9 cellular contexts compared by ENCODE assay signal in the genomic region with DNA sequence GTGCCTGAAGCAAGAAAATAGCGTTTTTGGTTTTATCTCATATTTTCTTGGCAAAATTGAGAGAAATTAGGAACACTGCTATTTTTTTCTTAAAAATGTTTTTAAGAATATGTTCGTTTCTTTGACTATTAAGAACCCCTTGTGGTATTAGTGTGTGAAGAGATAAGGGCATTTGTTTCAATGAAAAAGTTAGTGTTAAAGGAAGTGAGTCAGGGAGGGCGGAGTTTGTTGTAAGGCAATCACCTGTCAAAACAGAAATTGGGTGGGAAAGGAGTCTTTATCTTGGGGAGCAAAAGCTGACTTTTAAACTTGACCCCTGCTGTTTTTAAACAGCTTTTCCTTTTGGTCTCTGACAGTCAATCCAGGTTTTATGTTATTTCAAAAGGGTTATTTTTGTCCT. TPM values are rescaled to one million over a fixed set of nuclear protein-coding genes. Genes with fewer than 3 reads are reported as not detected.
DNase-seq lines count a peak whose midpoint lies in the region; ATAC-seq and TF ChIP-seq lines count a peak whose summit lies in the region.
"Had no signal": no experiment of that assay in that cellular context is flagged by ENCODE, and none has a peak within 500 bp of the region (broad histone marks: within the 10 kb centered on the region; RNA-seq: fewer than 3 reads in every experiment).

No MANE protein-coding gene starts in this region.

- H4K20me1 ChIP-seq in osteoblast (ENCODE audit: insufficient read depth, low read length), result peaks cover 32% of the 10 kb centered on the region

- no peak for TF ChIP-seq POLR2A in GM18505 (IDR thresholded peaks at IDR 0.05; ENCODE audit: borderline replicate concordance, extremely low read depth, insufficient read depth, insufficient read length)

- H3K27me3 ChIP-seq in osteoblast (ENCODE audit: insufficient read depth, low read length), result no peaks in the 10 kb centered on the region

- H3K27ac ChIP-seq in osteoblast (ENCODE audit: low read depth, low read length), result peak overlapping the region; percentile 17

- ATAC-seq in GM18867 (IDR thresholded peaks at IDR 0.05; ENCODE audit: unreplicated experiment), result no peak
- no peak for ATAC-seq in GM18505 (IDR thresholded peaks at IDR 0.05; ENCODE audit: unreplicated experiment)
- ATAC-seq in GM21367 (IDR thresholded peaks at IDR 0.05; ENCODE audit: unreplicated experiment), result no peak

- H3K4me1 ChIP-seq in osteoblast (ENCODE audit: insufficient read depth, low read length), result peaks cover 21% of the 10 kb centered on the region

- H2AFZ ChIP-seq in osteoblast (ENCODE audit: low read length), result no peak overlapping the region

- peak; percentile 21 for DNase-seq in HCEC 1CT
- DNase-seq in OCI-M1 (lab: John Stamatoyannopoulos, UW), result peak; percentile 39
- peak; percentile 24 for DNase-seq in central memory CD4-positive, alpha-beta T cell
- DNase-seq in osteoblast (ENCODE audit: insufficient read length, low spot score, missing footprints), result no peak
- DNase-seq: NCI-H446 treated with DMSO at 0.1 percent for 48 hours, small intestine had no signal

- peak overlapping the region; percentile 95 for H3K4me3 ChIP-seq in osteoblast (ENCODE audit: insufficient read depth, low read length)

- no peaks in the 10 kb centered on the region for H3K9me3 ChIP-seq in osteoblast (ENCODE audit: low read depth, low read length)

- peak overlapping the region; percentile 97 for H3K4me2 ChIP-seq in osteoblast (ENCODE audit: insufficient read depth, low read length)

- H3K36me3 ChIP-seq in osteoblast (ENCODE audit: insufficient read depth, low read length), result peaks cover 4% of the 10 kb centered on the region

- no peak for TF ChIP-seq CTCF in osteoblast (IDR thresholded peaks at IDR 0.05; ENCODE audit: extremely low read depth, low read depth, low read length)

- H3K79me2 ChIP-seq in osteoblast (ENCODE audit: insufficient read depth, low read length), result peaks cover 58% of the 10 kb centered on the region

RNA-seq across cellular contexts. Expression of a gene that starts 4.2 kb away (rescaled TPM):
- total RNA-seq in osteoblast, result 20.3 and 22.4 TPM in 2 replicates
